Comparison of ENCODE assay signal across 10 cellular contexts in the genomic region with DNA sequence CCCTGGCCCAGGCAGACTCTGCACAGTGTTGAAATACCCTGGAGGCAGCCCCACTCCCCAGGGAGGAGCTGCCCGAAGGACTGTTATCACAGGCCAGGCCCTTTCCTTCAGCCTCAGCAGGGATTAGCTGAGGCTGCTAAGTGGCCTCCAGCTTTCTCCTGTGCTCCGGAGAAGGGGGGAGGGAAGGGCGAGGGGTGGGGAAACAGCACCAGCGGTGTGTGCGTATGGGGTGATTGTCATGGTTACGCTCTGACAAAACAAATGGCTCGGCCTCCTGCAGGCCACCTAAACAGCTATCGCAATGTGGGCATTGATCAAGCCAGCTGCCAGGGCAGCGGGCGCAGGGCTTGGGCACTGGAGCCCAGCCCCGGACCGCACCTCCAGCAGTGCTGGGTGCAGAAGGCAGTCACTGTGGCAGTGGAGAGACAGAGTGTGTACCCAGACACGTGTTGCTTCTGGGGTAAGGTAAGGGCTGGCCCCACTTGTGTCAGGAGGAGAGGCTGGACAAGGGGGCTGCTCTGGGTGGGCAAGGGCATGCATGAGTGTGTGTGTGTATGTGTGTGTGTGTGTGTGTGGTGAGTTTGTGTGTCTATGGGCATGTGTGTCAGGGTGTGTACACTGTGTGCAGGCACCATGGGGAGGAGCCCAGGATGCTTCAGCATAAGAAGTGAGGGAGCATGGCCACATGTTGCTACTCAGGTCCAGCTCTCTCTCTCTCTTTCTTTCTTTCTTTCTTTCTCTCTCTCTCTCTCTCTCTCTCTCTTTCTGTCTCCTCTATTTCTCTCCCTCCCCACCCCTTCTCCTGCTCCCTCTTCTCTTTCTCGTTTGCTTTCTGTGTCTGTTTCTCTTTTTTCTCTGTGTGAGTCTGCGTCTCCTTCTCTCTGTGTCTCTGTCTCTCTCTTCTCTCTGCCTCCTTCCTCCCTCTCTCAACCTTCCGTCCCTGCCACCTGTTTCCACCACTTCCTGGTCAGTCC. TPM values are rescaled to one million over a fixed set of nuclear protein-coding genes. Genes with fewer than 3 reads are reported as not detected.
DNase-seq lines count a peak whose midpoint lies in the region; ATAC-seq, FAIRE-seq and TF ChIP-seq lines count a peak whose summit lies in the region.
"Had no signal": no experiment of that assay in that cellular context is flagged by ENCODE, and none has a peak within 500 bp of the region (broad histone marks: within the 10 kb centered on the region; RNA-seq: fewer than 3 reads in every experiment).

A gene with protein sequence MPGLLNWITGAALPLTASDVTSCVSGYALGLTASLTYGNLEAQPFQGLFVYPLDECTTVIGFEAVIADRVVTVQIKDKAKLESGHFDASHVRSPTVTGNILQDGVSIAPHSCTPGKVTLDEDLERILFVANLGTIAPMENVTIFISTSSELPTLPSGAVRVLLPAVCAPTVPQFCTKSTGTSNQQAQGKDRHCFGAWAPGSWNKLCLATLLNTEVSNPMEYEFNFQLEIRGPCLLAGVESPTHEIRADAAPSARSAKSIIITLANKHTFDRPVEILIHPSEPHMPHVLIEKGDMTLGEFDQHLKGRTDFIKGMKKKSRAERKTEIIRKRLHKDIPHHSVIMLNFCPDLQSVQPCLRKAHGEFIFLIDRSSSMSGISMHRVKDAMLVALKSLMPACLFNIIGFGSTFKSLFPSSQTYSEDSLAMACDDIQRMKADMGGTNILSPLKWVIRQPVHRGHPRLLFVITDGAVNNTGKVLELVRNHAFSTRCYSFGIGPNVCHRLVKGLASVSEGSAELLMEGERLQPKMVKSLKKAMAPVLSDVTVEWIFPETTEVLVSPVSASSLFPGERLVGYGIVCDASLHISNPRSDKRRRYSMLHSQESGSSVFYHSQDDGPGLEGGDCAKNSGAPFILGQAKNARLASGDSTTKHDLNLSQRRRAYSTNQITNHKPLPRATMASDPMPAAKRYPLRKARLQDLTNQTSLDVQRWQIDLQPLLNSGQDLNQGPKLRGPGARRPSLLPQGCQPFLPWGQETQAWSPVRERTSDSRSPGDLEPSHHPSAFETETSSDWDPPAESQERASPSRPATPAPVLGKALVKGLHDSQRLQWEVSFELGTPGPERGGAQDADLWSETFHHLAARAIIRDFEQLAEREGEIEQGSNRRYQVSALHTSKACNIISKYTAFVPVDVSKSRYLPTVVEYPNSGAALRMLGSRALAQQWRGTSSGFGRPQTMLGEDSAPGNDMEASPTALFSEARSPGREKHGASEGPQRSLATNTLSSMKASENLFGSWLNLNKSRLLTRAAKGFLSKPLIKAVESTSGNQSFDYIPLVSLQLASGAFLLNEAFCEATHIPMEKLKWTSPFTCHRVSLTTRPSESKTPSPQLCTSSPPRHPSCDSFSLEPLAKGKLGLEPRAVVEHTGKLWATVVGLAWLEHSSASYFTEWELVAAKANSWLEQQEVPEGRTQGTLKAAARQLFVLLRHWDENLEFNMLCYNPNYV (plus strand): TSS at position 252 of the 974 bp plus-strand sequence. CDS start 19,727 bp downstream, outside the sequence.

- no peaks in the 10 kb centered on the region for H3K9me3 Mint-ChIP-seq in natural killer cell treated with Interleukin-12 subunit alpha and Interleukin-12 subunit beta and Interleukin-15 and Interleukin-18, amount 100 ng/mL, for 72 hours

- no peak within 1 kb of the TSS for H2AFZ ChIP-seq in K562 (ENCODE audit: low read depth, low read length)

- under 1% methylated on average over 13 of the region's 16 CpGs for WGBS in K562 (ENCODE audit: insufficient coverage, low coverage, missing lambda C conversion rate)
- WGBS in stomach, 5 donors: 9 to 24% (median 15%) methylated on average over 13 to 16 of the region's 16 CpGs

- peaks cover 37 to 66% of the 10 kb centered on the region in 2 experiments; a peak in 4 of 5 replicates for H3K27me3 ChIP-seq in K562 (ENCODE audit: control insufficient read depth in 2 of 2, insufficient read depth in 2 of 2, low read length in 2 of 2)
- peaks cover 0 to 93% (median 39%) of the 10 kb centered on the region in 3 donors for H3K27me3 ChIP-seq in stomach

- TF ChIP-seq CTCF in K562 (IDR thresholded peaks at IDR 0.05 in 2 of 3, conservative IDR thresholded peaks at IDR 0.05 in 1 of 3; ENCODE audit: insufficient read depth in 2 of 3, low read depth in 1 of 3, low read length in 3 of 3) (no peak), stomach (IDR thresholded peaks at IDR 0.05) (no peak)

- peaks cover 42 to 48% of the 10 kb centered on the region in 2 donors for H3K27me3 Mint-ChIP-seq in natural killer cell treated with Interleukin-12 subunit alpha and Interleukin-12 subunit beta and Interleukin-15 and Interleukin-18, amount 100 ng/mL, for 72 hours

- H3K36me3 ChIP-seq in K562 (ENCODE audit: control insufficient read depth, insufficient read depth, low read length) (no peaks in the 10 kb centered on the region), stomach (no peaks in the 10 kb centered on the region)

- peak; percentile 29 for DNase-seq in D341Med (ENCODE audit: low spot score)
- peak; percentile 61 for DNase-seq in NCI-H1092 treated with DMSO at 0.1 percent for 48 hours (lab: John Stamatoyannopoulos, UW)
- peak; percentile 20 to 43 (median 30) for DNase-seq in K562 (ENCODE audit: extremely low read depth in 1 of 4, low spot score in 3 of 4)
- DNase-seq in natural killer cell treated with Interleukin-12 subunit alpha and Interleukin-12 subunit beta and Interleukin-15 and Interleukin-18, amount 100 ng/mL, for 72 hours (ENCODE audit: low spot score): no peak
- no peak for DNase-seq in NCI-H1694 (lab: John Stamatoyannopoulos, UW)
- DNase-seq in stomach: no peak
- DNase-seq: activated CD4-positive, CD25-positive, alpha-beta regulatory T cell treated with anti-CD3 and anti-CD28 coated beads, Interleukin-2, amount 50 U/mL, for 72 hours; NCI-H446 treated with DMSO at 0.1 percent for 48 hours had no signal

- H4K20me1 ChIP-seq in K562 (replicated peaks; ENCODE audit: control insufficient read depth, insufficient read depth, low read length): peaks cover 3% of the 10 kb centered on the region; the same call in 1 of the 2 replicates

- no peak for FAIRE-seq in K562 (lab: Jason Lieb, UNC)

- H3K4me1 ChIP-seq in K562 (replicated peaks in 1 of 2; ENCODE audit: control insufficient read depth in 2 of 2, insufficient read depth in 2 of 2, low read length in 2 of 2) (peaks cover 0 to 8% of the 10 kb centered on the region in 2 experiments; a peak in 2 of 5 replicates), stomach (peaks cover 0 to 9% (median 4%) of the 10 kb centered on the region in 4 donors)

- intact Hi-C loops in K562 (cut with micrococcal nuclease): no loop called here
- intact Hi-C loops in stomach (cut with DNase I; ENCODE audit: low total_unique reads): no loop called here

- no TSS peak for BruUV-seq in K562 (replicated peaks; lab: Mats Ljungman, UMichigan)

- H3K4me1 Mint-ChIP-seq in natural killer cell treated with Interleukin-12 subunit alpha and Interleukin-12 subunit beta and Interleukin-15 and Interleukin-18, amount 100 ng/mL, for 72 hours (ENCODE audit: low read depth in 2 of 2): peaks cover 10 to 18% of the 10 kb centered on the region in 2 donors

- in situ Hi-C loops in K562 (cut with MboI): no loop called here

- H3K79me2 ChIP-seq in K562 (ENCODE audit: control insufficient read depth, insufficient read depth, low read length): no peaks in the 10 kb centered on the region

- no peak for TF ChIP-seq EP300 in K562 (IDR thresholded peaks at IDR 0.05; ENCODE audit: low read length)
- no peak for TF ChIP-seq EP300 in stomach (IDR thresholded peaks at IDR 0.05)

- H3K9me1 ChIP-seq in K562 (ENCODE audit: control insufficient read depth, insufficient read depth, low read length): no peaks in the 10 kb centered on the region

- H3K4me2 ChIP-seq in K562 (ENCODE audit: insufficient read depth, low read length): no peak within 1 kb of the TSS

- no peak within 1 kb of the TSS for H3K27ac Mint-ChIP-seq in natural killer cell treated with Interleukin-12 subunit alpha and Interleukin-12 subunit beta and Interleukin-15 and Interleukin-18, amount 100 ng/mL, for 72 hours

- H3K9ac ChIP-seq in K562 (ENCODE audit: insufficient read depth in 1 of 2, low read depth in 2 of 2, low read length in 2 of 2): 0 out of 4 replicates have a peak within 1 kb of the TSS, but pooled peaks of 1 of the 2 experiments have one; percentile 4

- TF ChIP-seq POLR2A in K562 (conservative IDR thresholded peaks at IDR 0.05) (no peak), stomach (IDR thresholded peaks at IDR 0.05) (no peak)

- H3K27ac ChIP-seq in K562 (ENCODE audit: extremely low read depth, low read depth, low read length): no peak within 1 kb of the TSS
- H3K27ac ChIP-seq in stomach: no peak within 1 kb of the TSS

- no peaks in the 10 kb centered on the region for H3K36me3 Mint-ChIP-seq in natural killer cell treated with Interleukin-12 subunit alpha and Interleukin-12 subunit beta and Interleukin-15 and Interleukin-18, amount 100 ng/mL, for 72 hours

- H3K4me3 ChIP-seq in K562: no peak within 1 kb of the TSS
- no peak within 1 kb of the TSS for H3K4me3 ChIP-seq in stomach

- CTCF ChIA-PET in K562 (lab: Yijun Ruan, JAX; ENCODE audit: low intra/inter-chr PET ratio): no interaction called here

- TF ChIP-seq RAD21 in K562 (CRISPR knock-in tag; conservative IDR thresholded peaks at IDR 0.05 in 1 of 2, IDR thresholded peaks at IDR 0.05 in 1 of 2): no peak

- H3K9me3 ChIP-seq in K562 (replicated peaks; ENCODE audit: control insufficient read depth, insufficient read depth, low read depth, low read length) (no peaks in the 10 kb centered on the region), stomach (peaks cover 0 to 5% (median 1%) of the 10 kb centered on the region in 4 donors)

- H3K4me3 Mint-ChIP-seq in natural killer cell treated with Interleukin-12 subunit alpha and Interleukin-12 subunit beta and Interleukin-15 and Interleukin-18, amount 100 ng/mL, for 72 hours: no peak within 1 kb of the TSS

- ATAC-seq in K562 (peak; percentile 75), HG03432 (IDR thresholded peaks at IDR 0.05; ENCODE audit: unreplicated experiment) (no peak), HG02759 (IDR thresholded peaks at IDR 0.05; ENCODE audit: unreplicated experiment) (no peak)
- ATAC-seq in natural killer cell treated with Interleukin-12 subunit alpha and Interleukin-12 subunit beta and Interleukin-15 and Interleukin-18, amount 100 ng/mL, for 72 hours: peak; percentile 11 to 39

- POLR2A ChIA-PET in K562 (lab: Yijun Ruan, JAX): no interaction called here

RNA-seq across cellular contexts. Expression of the gene that starts here (rescaled TPM):
- not detected in 2 replicates for total RNA-seq in K562 (2011; cell fraction: chromatin; rRNA removed; ENCODE audit: low replicate concordance)
- total RNA-seq in K562 (2011; cell fraction: nucleolus; rRNA removed): not detected in 2 replicates
- total RNA-seq in K562 (2011; cell fraction: nucleoplasm; rRNA removed): not detected in 2 replicates
- total RNA-seq in K562 (2014; rRNA removed) (not detected in 2 replicates), K562 (2014; rRNA removed; fragmentation: Illumina TruSeq; extraction: Trizol) (not detected in 2 replicates), K562 (2015; rRNA removed; fragmentation: Illumina TruSeq; extraction: Trizol) (not detected in 2 replicates), K562 (2021) (not detected in 2 replicates), stomach (not detected)
- polyA plus RNA-seq in K562 (2011; rRNA removed) (not detected in 2 replicates), K562 (2014; fragmentation: Illumina TruSeq; extraction: Trizol) (not detected in 2 replicates), K562 (2014; fragmentation: Nextera tagmentation; extraction: Ambion mirVana) (not detected), K562 (2014; rRNA removed) (not detected in 2 replicates), stomach (not detected)
- polyA plus RNA-seq in K562 (2011; cell fraction: cytosol; rRNA removed): not detected in 2 replicates
- polyA plus RNA-seq in K562 (2011; cell fraction: nucleus; rRNA removed): not detected in 2 replicates
- not detected in 2 replicates for polyA plus RNA-seq in K562 (2012)
- not detected in 2 replicates for polyA minus RNA-seq in K562 (2011; rRNA and poly(A)+ RNA removed)
- not detected in 2 replicates for polyA minus RNA-seq in K562 (2011; cell fraction: cytosol; rRNA and poly(A)+ RNA removed)
- not detected in 2 replicates for polyA minus RNA-seq in K562 (2011; cell fraction: nucleus; rRNA and poly(A)+ RNA removed)
- not detected for total RNA-seq in natural killer cell treated with Interleukin-12 subunit alpha and Interleukin-12 subunit beta and Interleukin-15 and Interleukin-18, amount 100 ng/mL, for 72 hours

Comparison
In these comparisons a context has a peak if more than half of its experiments do, and no peak if none do; other contexts are left out.
1. Peak in DNase-seq and ATAC-seq in K562; RNA of the gene not detected or under 1 TPM.
2. Peak in ATAC-seq in natural killer cell treated with Interleukin-12 subunit alpha and Interleukin-12 subunit beta and Interleukin-15 and Interleukin-18, amount 100 ng/mL, for 72 hours; RNA of the gene not detected or under 1 TPM.
3. DNase-seq: peak in D341Med (single experiment) and NCI-H1092 treated with DMSO at 0.1 percent for 48 hours (single experiment); none in natural killer cell treated with Interleukin-12 subunit alpha and Interleukin-12 subunit beta and Interleukin-15 and Interleukin-18, amount 100 ng/mL, for 72 hours (single experiment), NCI-H1694 (single experiment) and stomach (single experiment).